ENCODE assay signal across 17 cellular contexts in genomic region chr3:55500555-55501340, GRCh38. TPM values are rescaled to one million over a fixed set of nuclear protein-coding genes. Genes with fewer than 3 reads are reported as not detected.
"Had no signal": no experiment of that assay in that cellular context is flagged by ENCODE, and none has a peak within 500 bp of the region (broad histone marks: within the 10 kb centered on the region; RNA-seq: fewer than 3 reads in every experiment).

No MANE protein-coding gene starts in this region.

- H3K27me3 ChIP-seq: cardiac muscle cell, dorsolateral prefrontal cortex, upper lobe of left lung had no signal

- DNase-seq: activated CD4-positive, alpha-beta T cell treated with anti-CD3 and anti-CD28 coated beads for 48 hours; activated CD8-positive, alpha-beta T cell treated with anti-CD3 and anti-CD28 coated beads, Interleukin-2, amount 10 ng/mL, durations not matched to agents 7 days and 5 days; activated naive CD8-positive, alpha-beta T cell treated with anti-CD3 and anti-CD28 coated beads for 36 hours; aorta; dorsolateral prefrontal cortex; endodermal cell; islet precursor cell; left lung; mucosa of descending colon; naive thymus-derived CD4-positive, alpha-beta T cell; right cardiac atrium; upper lobe of left lung had no signal

- H3K27me3 Mint-ChIP-seq: stimulated activated naive CD8-positive, alpha-beta T cell treated with anti-CD3 and anti-CD28 coated beads, Interleukin-15, Interleukin-2, amounts not matched to agents 100 ng/mL and 50 ng/mL, for 24 hours had no signal

- H3K4me3 Mint-ChIP-seq: activated CD8-positive, alpha-beta T cell treated with anti-CD3 and anti-CD28 coated beads, Interleukin-2, amount 10 ng/mL, durations not matched to agents 7 days and 5 days; activated naive CD8-positive, alpha-beta T cell treated with anti-CD3 and anti-CD28 coated beads for 36 hours; endodermal cell; naive thymus-derived CD4-positive, alpha-beta T cell; stimulated activated naive CD8-positive, alpha-beta T cell treated with anti-CD3 and anti-CD28 coated beads, Interleukin-15, Interleukin-2, amounts not matched to agents 100 ng/mL and 50 ng/mL, for 24 hours; T-helper 1 cell treated with Interleukin-12 subunit alpha and Interleukin-12 subunit beta and Interleukin-4 antibody, amounts not matched to agents 30 μg/mL and 1 μg/mL, for 36 hours; WTC11 had no signal

- H3K4me1 ChIP-seq: left lung, upper lobe of left lung had no signal

- H3K4me1 Mint-ChIP-seq: activated naive CD8-positive, alpha-beta T cell treated with anti-CD3 and anti-CD28 coated beads for 36 hours; endodermal cell; naive thymus-derived CD4-positive, alpha-beta T cell had no signal

- H3K36me3 Mint-ChIP-seq: activated naive CD8-positive, alpha-beta T cell treated with anti-CD3 and anti-CD28 coated beads for 36 hours; naive thymus-derived CD4-positive, alpha-beta T cell; WTC11 had no signal

- ATAC-seq: activated CD8-positive, alpha-beta T cell treated with anti-CD3 and anti-CD28 coated beads, Interleukin-2, amount 10 ng/mL, durations not matched to agents 7 days and 5 days; left lung; mucosa of descending colon; naive thymus-derived CD4-positive, alpha-beta T cell; right cardiac atrium; WTC11 had no signal

- H3K4me3 ChIP-seq: cardiac muscle cell, dorsolateral prefrontal cortex, left lung, mucosa of descending colon, upper lobe of left lung had no signal

- H3K9me3 Mint-ChIP-seq: activated naive CD8-positive, alpha-beta T cell treated with anti-CD3 and anti-CD28 coated beads for 36 hours; endodermal cell; T-helper 1 cell treated with Interleukin-12 subunit alpha and Interleukin-12 subunit beta and Interleukin-4 antibody, amounts not matched to agents 30 μg/mL and 1 μg/mL, for 36 hours; WTC11 had no signal

- H3K9me3 ChIP-seq: left lung, mucosa of descending colon, neutrophil, upper lobe of left lung had no signal

- H3K27ac Mint-ChIP-seq: activated CD8-positive, alpha-beta T cell treated with anti-CD3 and anti-CD28 coated beads, Interleukin-2, amount 10 ng/mL, durations not matched to agents 7 days and 5 days; activated naive CD8-positive, alpha-beta T cell treated with anti-CD3 and anti-CD28 coated beads for 36 hours; endodermal cell; naive thymus-derived CD4-positive, alpha-beta T cell; stimulated activated naive CD8-positive, alpha-beta T cell treated with anti-CD3 and anti-CD28 coated beads, Interleukin-15, Interleukin-2, amounts not matched to agents 100 ng/mL and 50 ng/mL, for 24 hours; T-helper 1 cell treated with Interleukin-12 subunit alpha and Interleukin-12 subunit beta and Interleukin-4 antibody, amounts not matched to agents 30 μg/mL and 1 μg/mL, for 36 hours; WTC11 had no signal

- H3K36me3 ChIP-seq: cardiac muscle cell, left lung, neutrophil, upper lobe of left lung had no signal

- H3K27ac ChIP-seq: cardiac muscle cell, dorsolateral prefrontal cortex, left lung, neutrophil, upper lobe of left lung had no signal

RNA-seq across cellular contexts. Expression of gene WNT5A, which starts 13.6 kb away (rescaled TPM):
- total RNA-seq: activated CD8-positive, alpha-beta T cell treated with anti-CD3 and anti-CD28 coated beads, Interleukin-2, amount 10 ng/mL, durations not matched to agents 7 days and 5 days; activated naive CD8-positive, alpha-beta T cell treated with anti-CD3 and anti-CD28 coated beads for 36 hours had no signal
- polyA plus RNA-seq: naive thymus-derived CD4-positive, alpha-beta T cell had no signal
